9 cellular contexts compared by ENCODE assay signal in the genomic region with DNA sequence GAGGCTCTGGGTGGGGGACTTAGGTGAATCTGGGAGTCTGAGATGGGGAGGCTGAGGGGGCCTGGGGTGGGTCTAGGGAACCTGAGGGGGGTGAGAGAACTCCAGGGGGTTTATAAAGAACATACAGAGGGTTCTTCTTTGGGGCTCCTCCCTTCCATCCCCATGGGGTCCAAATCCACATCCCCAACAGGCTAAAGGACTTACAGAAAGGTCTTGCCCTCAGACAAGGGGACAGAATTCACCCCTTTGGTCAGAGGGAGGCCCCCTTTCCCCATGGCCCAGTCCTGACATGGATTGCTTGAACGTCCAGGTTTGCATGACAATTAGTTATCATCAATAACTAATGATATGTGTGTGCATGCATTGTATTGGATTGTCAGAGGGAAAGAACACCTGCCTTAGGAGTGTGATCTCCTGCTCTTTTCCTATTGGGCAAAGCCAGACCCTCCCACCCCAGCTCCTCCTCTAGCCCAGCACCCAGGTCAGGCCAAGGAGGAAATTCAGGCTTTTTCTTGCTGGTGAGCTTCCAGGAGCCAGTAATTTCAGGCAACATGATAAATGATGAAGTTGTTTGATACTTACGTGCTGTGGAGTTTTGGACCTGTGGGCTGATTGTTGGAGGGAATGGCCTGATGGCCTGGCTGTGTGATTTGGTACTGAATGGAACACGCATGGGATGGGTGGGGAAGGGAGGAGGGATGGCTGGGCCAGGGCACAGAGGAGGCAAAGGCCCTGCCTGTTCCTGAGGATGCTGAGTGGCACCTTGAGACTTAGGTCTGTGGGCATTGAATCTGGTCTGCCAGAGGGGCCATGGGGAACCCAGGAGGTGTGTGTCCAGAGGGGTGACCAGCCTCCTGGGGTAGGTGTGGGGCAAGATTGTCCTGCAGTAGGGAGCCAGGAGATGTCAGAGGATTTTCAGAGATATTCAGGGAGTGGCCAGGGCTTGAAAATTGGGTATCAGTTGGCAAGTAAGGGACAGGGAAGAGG. TPM values are rescaled to one million over a fixed set of nuclear protein-coding genes. Genes with fewer than 3 reads are reported as not detected.
DNase-seq lines count a peak whose midpoint lies in the region; ATAC-seq, FAIRE-seq and TF ChIP-seq lines count a peak whose summit lies in the region.
"Had no signal": no experiment of that assay in that cellular context is flagged by ENCODE, and none has a peak within 500 bp of the region (broad histone marks: within the 10 kb centered on the region; RNA-seq: fewer than 3 reads in every experiment).

No MANE protein-coding gene starts in this region.

- no peak overlapping the region for H3K27ac ChIP-seq in ACC112 (ENCODE audit: low read depth, low read length)
- peak overlapping the region; percentile 55 for H3K27ac ChIP-seq in right cardiac atrium (ENCODE audit: low read length)
- peak overlapping the region; percentile 27 to 88 for H3K27ac ChIP-seq in small intestine (ENCODE audit: low read depth in 1 of 2, low read length in 1 of 2)
- H3K27ac ChIP-seq in SJCRH30, result no peak overlapping the region

- H3K27me3 ChIP-seq in ACC112 (ENCODE audit: insufficient read depth, low read length) (no peaks in the 10 kb centered on the region), right cardiac atrium (ENCODE audit: control insufficient read depth, insufficient read depth) (no peaks in the 10 kb centered on the region), small intestine (ENCODE audit: control insufficient read depth in 2 of 2, insufficient read depth in 2 of 2, low read length in 2 of 2) (no peaks in the 10 kb centered on the region), SJCRH30 (0 out of 2 replicates have a peak, but pooled peaks cover 10% of the 10 kb centered on the region)

- H3K4me3 ChIP-seq in ACC112 (ENCODE audit: low read depth, low read length) (peak overlapping the region; percentile 96), GM12865 (ENCODE audit: low read depth, low read length) (peak overlapping the region; percentile 97), right cardiac atrium (ENCODE audit: low read length) (peak overlapping the region; percentile 75), small intestine (ENCODE audit: low read depth in 1 of 2, low read length in 2 of 2) (peak overlapping the region in 1 of 2 donors; percentile 68), SJCRH30 (no peak overlapping the region)

- H3K36me3 ChIP-seq in ACC112 (ENCODE audit: insufficient read depth, low read length) (no peaks in the 10 kb centered on the region), small intestine (ENCODE audit: control insufficient read depth in 2 of 2, insufficient read depth in 2 of 2, low read length in 2 of 2) (no peaks in the 10 kb centered on the region), SJCRH30 (no peaks in the 10 kb centered on the region)

- no peaks in the 10 kb centered on the region for H3K27me3 Mint-ChIP-seq in T-helper 17 cell

- peak; percentile 28 for DNase-seq in GM12865 (ENCODE audit: low read depth)
- no peak for DNase-seq in T-helper 17 cell
- DNase-seq in right cardiac atrium, result no peak
- DNase-seq in small intestine, result peak; percentile 79
- no peak for DNase-seq in SJCRH30
- DNase-seq in NCI-H2171 treated with DMSO at 0.1 percent for 48 hours (lab: John Stamatoyannopoulos, UW), result no peak

- 30% methylated on average over 3 of the region's 3 CpGs for WGBS in right cardiac atrium
- WGBS in small intestine, 3 donors, result 13 to 31% (median 24%) methylated on average over 3 of the region's 3 CpGs

- FAIRE-seq in small intestine (lab: Jason Lieb, UNC), result no peak

- H3K27ac Mint-ChIP-seq in T-helper 17 cell, result peak overlapping the region; percentile 90

- intact Hi-C loops in right cardiac atrium (cut with DNase I), result no loop called here

- no peak for ATAC-seq in T-helper 17 cell
- ATAC-seq in right cardiac atrium, result no peak
- no peak for ATAC-seq in GM19351 (IDR thresholded peaks at IDR 0.05; ENCODE audit: unreplicated experiment)

- H3K4me1 ChIP-seq in ACC112 (ENCODE audit: control insufficient read depth, insufficient read depth, low read length, unreplicated experiment), result peaks cover 4% of the 10 kb centered on the region
- no peaks in the 10 kb centered on the region for H3K4me1 ChIP-seq in right cardiac atrium (ENCODE audit: control insufficient read depth, insufficient read depth, low read length)
- H3K4me1 ChIP-seq in small intestine (ENCODE audit: control insufficient read depth in 2 of 2, insufficient read depth in 1 of 2, low read depth in 1 of 2, low read length in 1 of 2), result peaks cover 3 to 5% of the 10 kb centered on the region in 2 donors
- no peaks in the 10 kb centered on the region for H3K4me1 ChIP-seq in SJCRH30

- H2AFZ ChIP-seq in ACC112 (ENCODE audit: low read length, unreplicated experiment), result no peak overlapping the region

- no peak for TF ChIP-seq CTCF in GM12865 (IDR thresholded peaks at IDR 0.05; ENCODE audit: insufficient read depth, low read depth, low read length, missing control alignments)

- no peaks in the 10 kb centered on the region for H3K36me3 Mint-ChIP-seq in T-helper 17 cell (ENCODE audit: low read depth)

- no peaks in the 10 kb centered on the region for H3K9me3 ChIP-seq in T-helper 17 cell (ENCODE audit: control insufficient read depth, low read length, poor library complexity, severe bottlenecking)
- no peaks in the 10 kb centered on the region for H3K9me3 ChIP-seq in right cardiac atrium (ENCODE audit: control insufficient read depth, low read length)
- no peaks in the 10 kb centered on the region for H3K9me3 ChIP-seq in small intestine (ENCODE audit: control insufficient read depth, low read depth)
- H3K9me3 ChIP-seq in SJCRH30 (replicated peaks), result no peaks in the 10 kb centered on the region

- H3K79me2 ChIP-seq in ACC112 (ENCODE audit: control insufficient read depth, insufficient read depth, low read length, unreplicated experiment), result peaks cover 15% of the 10 kb centered on the region

- H3K4me1 Mint-ChIP-seq in T-helper 17 cell, result peaks cover 37% of the 10 kb centered on the region

- H3K4me3 Mint-ChIP-seq in T-helper 17 cell, result peak overlapping the region; percentile 90

RNA-seq across cellular contexts. Expression of a gene that starts 1.1 kb away (rescaled TPM):
- total RNA-seq in T-helper 17 cell, result 10 to 100 TPM; 13.0 to 17.9 TPM
- 10 to 100 TPM in 1 of 4 donors, 1 to 10 TPM in 3; 8.9 to 14.4 (median 9.3) TPM for total RNA-seq in right cardiac atrium
- 5.1 TPM for polyA plus RNA-seq in right cardiac atrium
- polyA plus RNA-seq in small intestine, result 1 to 10 TPM; 1.6 to 4.7 (median 2.2) TPM
- total RNA-seq in SJCRH30 (2014; rRNA removed; shearing (Covaris generic)), result 0.87 and 1.1 TPM in 2 replicates

RNA-seq across cellular contexts. Expression of a gene that starts 25.3 kb away (rescaled TPM):
- total RNA-seq in T-helper 17 cell (under 1 TPM in 1 of 2 donors, not detected in 1; 0.29 TPM), right cardiac atrium (1 to 10 TPM; 2.2 to 5.9 (median 4.0) TPM)
- polyA plus RNA-seq in right cardiac atrium (4.8 TPM), small intestine (1 to 10 TPM in 2 of 3 donors, not detected in 1; 1.6 to 8.5 TPM)
- 0.20 TPM in 1 of 2 replicates, not detected in the other for total RNA-seq in SJCRH30 (2014; rRNA removed; shearing (Covaris generic))

RNA-seq across cellular contexts. Expression of a gene that starts 31.3 kb away (rescaled TPM):
- total RNA-seq in T-helper 17 cell (not detected), right cardiac atrium (10 to 100 TPM in 3 of 4 donors, 1 to 10 TPM in 1; 7.2 to 64.0 (median 38.8) TPM)
- polyA plus RNA-seq in right cardiac atrium (79.6 TPM), small intestine (10 to 100 TPM in 1 of 3 donors, 1 to 10 TPM in 1, not detected in 1; 6.5 to 22.3 TPM)
- total RNA-seq in SJCRH30 (2014; rRNA removed; shearing (Covaris generic)), result 20.6 and 22.1 TPM in 2 replicates
- total RNA-seq: pulmonary artery endothelial cell had no signal

RNA-seq across cellular contexts. Expression of a gene that starts 45.5 kb away (rescaled TPM):
- total RNA-seq in T-helper 17 cell (10 to 100 TPM; 14.4 to 15.3 TPM), right cardiac atrium (10 to 100 TPM in 3 of 4 donors, 1 to 10 TPM in 1; 9.2 to 15.1 (median 13.6) TPM)
- polyA plus RNA-seq in right cardiac atrium (9.5 TPM), small intestine (1 to 10 TPM; 5.8 to 7.3 (median 6.2) TPM)
- 2.4 and 3.5 TPM in 2 replicates for total RNA-seq in SJCRH30 (2014; rRNA removed; shearing (Covaris generic))

RNA-seq across cellular contexts. Expression of a gene that starts 49.3 kb away (rescaled TPM):
- 10 to 100 TPM; 89.1 to 97.1 TPM for total RNA-seq in T-helper 17 cell
- total RNA-seq in right cardiac atrium, result 10 to 100 TPM; 71.0 to 90.7 (median 77.1) TPM
- 99.9 TPM for polyA plus RNA-seq in right cardiac atrium
- polyA plus RNA-seq in small intestine, result 100 to 1,000 TPM in 1 of 3 donors, 10 to 100 TPM in 2; 59.9 to 102 (median 71.8) TPM
- 24.8 TPM in 2 replicates for total RNA-seq in SJCRH30 (2014; rRNA removed; shearing (Covaris generic))

Comparison
In these comparisons a context has a peak if more than half of its experiments do, and no peak if none do; other contexts are left out.
1. H3K27ac ChIP-seq: peak in right cardiac atrium (single experiment) and small intestine (2 of 2); none in ACC112 (single experiment) and SJCRH30 (single experiment).
2. DNase-seq: peak in GM12865 (single experiment) and small intestine (single experiment); none in T-helper 17 cell (0 of 3), right cardiac atrium (0 of 3), SJCRH30 (0 of 2) and NCI-H2171 treated with DMSO at 0.1 percent for 48 hours (single experiment).
3. RNA of a gene that starts 31.3 kb away (total RNA-seq): 7.2 to 64.0 TPM in right cardiac atrium and 20.6 to 22.1 TPM in SJCRH30; not detected in T-helper 17 cell; every median in the first group is over 4 times any median in the second.